Comparison of ENCODE assay signal across 21 cellular contexts in genomic region chr4:79255793-79256192, GRCh38.
DNase-seq lines count a peak whose midpoint lies in the region; ATAC-seq, FAIRE-seq and TF ChIP-seq lines count a peak whose summit lies in the region.
"Had no signal": no experiment of that assay in that cellular context is flagged by ENCODE, and none has a peak within 500 bp of the region (broad histone marks: within the 10 kb centered on the region; RNA-seq: fewer than 3 reads in every experiment).

No MANE protein-coding gene starts in this region.

- TF ChIP-seq RAD21 in K562 (CRISPR knock-in tag; conservative IDR thresholded peaks at IDR 0.05 in 1 of 2, IDR thresholded peaks at IDR 0.05 in 1 of 2) = no peak

- H3K36me3 ChIP-seq in K562 (ENCODE audit: control insufficient read depth, insufficient read depth, low read length) (no peaks in the 10 kb centered on the region), neural progenitor cell (no peaks in the 10 kb centered on the region)
- H3K36me3 ChIP-seq: BLaER1, Peyer's patch had no signal

- H3K4me3 Mint-ChIP-seq in neural progenitor cell = no peak overlapping the region
- H3K4me3 Mint-ChIP-seq: CD4-positive, alpha-beta T cell had no signal

- H4K20me1 ChIP-seq in K562 (replicated peaks; ENCODE audit: control insufficient read depth, insufficient read depth, low read length) (no peaks in the 10 kb centered on the region), neural progenitor cell (ENCODE audit: low read depth) (no peaks in the 10 kb centered on the region)
- H4K20me1 ChIP-seq: BLaER1 had no signal

- H3K9me1 ChIP-seq in K562 (ENCODE audit: control insufficient read depth, insufficient read depth, low read length) = no peaks in the 10 kb centered on the region

- H3K27ac Mint-ChIP-seq in neural progenitor cell = no peak overlapping the region
- H3K27ac Mint-ChIP-seq: CD4-positive, alpha-beta T cell had no signal

- H3K27me3 ChIP-seq in K562 (ENCODE audit: control insufficient read depth in 2 of 2, insufficient read depth in 2 of 2, low read length in 2 of 2) (no peaks in the 10 kb centered on the region), neural progenitor cell (no peaks in the 10 kb centered on the region)
- H3K27me3 ChIP-seq: BLaER1, Peyer's patch had no signal

- H3K36me3 Mint-ChIP-seq in neural progenitor cell = peaks cover 3% of the 10 kb centered on the region

- H3K4me3 ChIP-seq in K562 (no peak overlapping the region), neural progenitor cell (no peak overlapping the region)
- H3K4me3 ChIP-seq: BLaER1, Peyer's patch had no signal

- peaks cover 7% of the 10 kb centered on the region for H3K4me1 Mint-ChIP-seq in neural progenitor cell

- no peaks in the 10 kb centered on the region for H3F3A ChIP-seq in neural progenitor cell (ENCODE audit: low read depth)

- POLR2A ChIA-PET in K562 (lab: Yijun Ruan, JAX) = no interaction called here

- CTCF ChIA-PET in K562 (lab: Yijun Ruan, JAX; ENCODE audit: low intra/inter-chr PET ratio) = no interaction called here

- H3K79me2 ChIP-seq in K562 (ENCODE audit: control insufficient read depth, insufficient read depth, low read length) (no peaks in the 10 kb centered on the region), neural progenitor cell (ENCODE audit: low read depth) (no peaks in the 10 kb centered on the region)

- no peaks in the 10 kb centered on the region; a peak in 1 of 5 replicates for H3K4me1 ChIP-seq in K562 (replicated peaks in 1 of 2; ENCODE audit: control insufficient read depth in 2 of 2, insufficient read depth in 2 of 2, low read length in 2 of 2)
- no peaks in the 10 kb centered on the region for H3K4me1 ChIP-seq in neural progenitor cell
- H3K4me1 ChIP-seq: BLaER1, Peyer's patch had no signal

- TF ChIP-seq CTCF in K562 (IDR thresholded peaks at IDR 0.05 in 2 of 3, conservative IDR thresholded peaks at IDR 0.05 in 1 of 3; ENCODE audit: insufficient read depth in 2 of 3, low read depth in 1 of 3, low read length in 3 of 3) = no peak
- no peak for TF ChIP-seq CTCF in neural progenitor cell (IDR thresholded peaks at IDR 0.05)

- H3K9me3 ChIP-seq in K562 (replicated peaks; ENCODE audit: control insufficient read depth, insufficient read depth, low read depth, low read length) = peaks cover 8% of the 10 kb centered on the region; the same call in 1 of the 2 replicates
- H3K9me3 ChIP-seq in neural progenitor cell (ENCODE audit: low read depth) = no peaks in the 10 kb centered on the region
- H3K9me3 ChIP-seq: Peyer's patch had no signal

- peak; percentile 37 for DNase-seq in ELF-1 (ENCODE audit: low read depth, low spot score)
- peak; percentile 10 for DNase-seq in KBM-7
- DNase-seq in K562 (ENCODE audit: extremely low read depth in 1 of 4, low spot score in 3 of 4) = peak in 2 of 4 experiments; percentile 18 to 36
- peak; percentile 64 for DNase-seq in neural progenitor cell (ENCODE audit: low spot score)
- DNase-seq in NCI-H226 = no peak
- DNase-seq in activated naive CD4-positive, alpha-beta T cell (lab: John Stamatoyannopoulos, UW) = no peak
- DNase-seq in NCI-H1048 (lab: John Stamatoyannopoulos, UW) = no peak
- DNase-seq: CD4-positive, alpha-beta T cell; COR-L47; GDM1; HCEC 1CT; NCI-H1105 treated with DMSO at 0.1 percent for 48 hours; NCI-H2029 treated with DMSO at 0.1 percent for 48 hours; NCI-H2171; NCI-H446 treated with DMSO at 0.1 percent for 48 hours; NCI-H526 treated with DMSO at 0.1 percent for 48 hours; Peyer's patch; T-helper 1 cell had no signal

- H3K27ac ChIP-seq in K562 (ENCODE audit: extremely low read depth, low read depth, low read length) (no peak overlapping the region), neural progenitor cell (no peak overlapping the region)
- H3K27ac ChIP-seq: BLaER1, KMS-11, Peyer's patch had no signal

- no TSS peak for BruUV-seq in K562 (replicated peaks; lab: Mats Ljungman, UMichigan)

- in situ Hi-C loops in KBM-7 (cut with MboI; ENCODE audit: low pct_unique_long_range_greater_than_20kb, low sequenced_read_pairs) = no loop called here
- in situ Hi-C loops in K562 (cut with MboI) = no loop called here

- TF ChIP-seq POLR2A in K562 (conservative IDR thresholded peaks at IDR 0.05) = no peak

- peak; percentile 70; the same call in 2 of the 3 replicates for ATAC-seq in K562

- H3K9ac ChIP-seq in K562 (ENCODE audit: insufficient read depth in 1 of 2, low read depth in 2 of 2, low read length in 2 of 2) (no peak overlapping the region), neural progenitor cell (no peak overlapping the region)
- H3K9ac ChIP-seq: BLaER1, KMS-11 had no signal

- no peak for TF ChIP-seq EP300 in K562 (IDR thresholded peaks at IDR 0.05; ENCODE audit: low read length)

- no peak overlapping the region for H3K4me2 ChIP-seq in K562 (ENCODE audit: insufficient read depth, low read length)
- no peak overlapping the region for H3K4me2 ChIP-seq in neural progenitor cell
- H3K4me2 ChIP-seq: BLaER1, KMS-11 had no signal

- intact Hi-C loops in K562 (cut with micrococcal nuclease) = no loop called here

- peaks cover 5% of the 10 kb centered on the region for H3K9me3 Mint-ChIP-seq in neural progenitor cell
- H3K9me3 Mint-ChIP-seq: CD4-positive, alpha-beta T cell had no signal

- H2AFZ ChIP-seq in K562 (ENCODE audit: low read depth, low read length) (no peak overlapping the region), neural progenitor cell (replicated peaks) (no peak overlapping the region)

- WGBS in K562 (ENCODE audit: insufficient coverage, low coverage, missing lambda C conversion rate) = 55% methylated on average over 6 of the region's 6 CpGs

- FAIRE-seq in K562 (lab: Jason Lieb, UNC) = no peak
- FAIRE-seq: GM19239 had no signal

- peaks cover 3% of the 10 kb centered on the region for H3K27me3 Mint-ChIP-seq in neural progenitor cell (ENCODE audit: insufficient read depth, low read depth)
- H3K27me3 Mint-ChIP-seq: CD4-positive, alpha-beta T cell had no signal

TF ChIP-seq in K562, 482 proteins besides CTCF, POLR2A, EP300 and RAD21:
- TF ChIP-seq ZBTB33 (CRISPR knock-in tag; IDR thresholded peaks at IDR 0.05) (peak; percentile 68; the same call in 1 of the 2 replicates), PKNOX1 (IDR thresholded peaks at IDR 0.05) (peak; percentile 91), ZNF766 (CRISPR knock-in tag; conservative IDR thresholded peaks at IDR 0.05) (no peak), RFX1 (IDR thresholded peaks at IDR 0.05) (peak; percentile 93), HMBOX1 (IDR thresholded peaks at IDR 0.05) (peak; percentile 87)
- TF ChIP-seq, protein P1, sequence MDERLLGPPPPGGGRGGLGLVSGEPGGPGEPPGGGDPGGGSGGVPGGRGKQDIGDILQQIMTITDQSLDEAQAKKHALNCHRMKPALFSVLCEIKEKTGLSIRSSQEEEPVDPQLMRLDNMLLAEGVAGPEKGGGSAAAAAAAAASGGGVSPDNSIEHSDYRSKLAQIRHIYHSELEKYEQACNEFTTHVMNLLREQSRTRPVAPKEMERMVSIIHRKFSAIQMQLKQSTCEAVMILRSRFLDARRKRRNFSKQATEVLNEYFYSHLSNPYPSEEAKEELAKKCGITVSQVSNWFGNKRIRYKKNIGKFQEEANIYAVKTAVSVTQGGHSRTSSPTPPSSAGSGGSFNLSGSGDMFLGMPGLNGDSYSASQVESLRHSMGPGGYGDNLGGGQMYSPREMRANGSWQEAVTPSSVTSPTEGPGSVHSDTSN (CRISPR knock-in tag; IDR thresholded peaks at IDR 0.05; ENCODE audit: low read depth) = no peak
- TF ChIP-seq, protein P1 (tag; conservative IDR thresholded peaks at IDR 0.05; ENCODE audit: low read depth) = peak; percentile 44
TF ChIP-seq in K562: peak in this region for 5.

Comparison
In these comparisons a context has a peak if more than half of its experiments do, and no peak if none do; other contexts are left out.
1. DNase-seq: peak in ELF-1 (single experiment), KBM-7 (single experiment) and neural progenitor cell (single experiment); none in NCI-H226 (single experiment), activated naive CD4-positive, alpha-beta T cell (0 of 4) and NCI-H1048 (single experiment).